In genomic region chr4:137530176-137530575, GRCh38 we compare ENCODE assay signal across 13 cellular contexts. TPM values are rescaled to one million over a fixed set of nuclear protein-coding genes. Genes with fewer than 3 reads are reported as not detected.
DNase-seq lines count a peak whose midpoint lies in the region; ATAC-seq and TF ChIP-seq lines count a peak whose summit lies in the region.
"Had no signal": no experiment of that assay in that cellular context is flagged by ENCODE, and none has a peak within 500 bp of the region (broad histone marks: within the 10 kb centered on the region; RNA-seq: fewer than 3 reads in every experiment).

No MANE protein-coding gene starts in this region.

- no peak for TF ChIP-seq POLR2A in esophagus squamous epithelium (IDR thresholded peaks at IDR 0.05)

- H3K9ac ChIP-seq in HUES64 (ENCODE audit: low read depth, low read length) (peak overlapping the region; percentile 11; the same call in 1 of the 2 replicates), neuronal stem cell (ENCODE audit: low read depth, low read length, poor library complexity) (no peak overlapping the region)

- H2BK12ac ChIP-seq in neuronal stem cell (ENCODE audit: low read length) = no peak overlapping the region

- H3K14ac ChIP-seq in neuronal stem cell (ENCODE audit: low read length) = no peak overlapping the region

- no peak overlapping the region for H3K4ac ChIP-seq in neuronal stem cell (ENCODE audit: low read length)

- no peaks in the 10 kb centered on the region for H3K79me1 ChIP-seq in neuronal stem cell (ENCODE audit: low read depth, low read length)

- H3K4me1 ChIP-seq in ACC112 (ENCODE audit: control insufficient read depth, insufficient read depth, low read length, unreplicated experiment) = peaks cover 50% of the 10 kb centered on the region
- peaks cover 45% of the 10 kb centered on the region for H3K4me1 ChIP-seq in HUES64 (ENCODE audit: insufficient read depth, low read length)
- H3K4me1 ChIP-seq in esophagus squamous epithelium = peaks cover 0 to 32% (median 2%) of the 10 kb centered on the region in 3 donors
- H3K4me1 ChIP-seq in neuronal stem cell (ENCODE audit: control insufficient read depth in 2 of 2, insufficient read depth in 1 of 2, low read depth in 1 of 2, low read length in 2 of 2) = peaks cover 4 to 22% of the 10 kb centered on the region in 2 donors

- no peaks in the 10 kb centered on the region for H3K9me3 ChIP-seq in HUES64 (ENCODE audit: insufficient read depth, low read depth, low read length)
- no peaks in the 10 kb centered on the region for H3K9me3 ChIP-seq in esophagus squamous epithelium
- H3K9me3 ChIP-seq in neuronal stem cell (replicated peaks in 1 of 2; ENCODE audit: control insufficient read depth in 2 of 2, insufficient read depth in 1 of 2, low read depth in 1 of 2, low read length in 2 of 2) = peaks cover 0 to 9% of the 10 kb centered on the region in 2 donors

- peak overlapping the region; percentile 55 for H3K4me2 ChIP-seq in neuronal stem cell (ENCODE audit: insufficient read depth, low read length, poor library complexity, severe bottlenecking)

- DNase-seq in esophagus squamous epithelium (lab: John Stamatoyannopoulos, UW) (no peak), neuronal stem cell (ENCODE audit: low spot score) (no peak), foreskin melanocyte (no peak), G401 (ENCODE audit: low spot score) (no peak)
- DNase-seq in activated CD4-positive, alpha-beta T cell treated with anti-CD3 and anti-CD28 coated beads for 4 hours = no peak
- DNase-seq: activated effector memory CD4-positive, alpha-beta T cell treated with Interleukin-2 at 50 U/mL for 16 hours; C1 segment of cervical spinal cord; effector memory CD4-positive, alpha-beta T cell; NCI-H1105; stimulated activated CD4-positive, alpha-beta T cell treated with anti-CD3 and anti-CD28 coated beads, Interleukin-1b, Interleukin-23, amount 100 ng/mL, for 48 hours had no signal

- no peak overlapping the region for H4K8ac ChIP-seq in neuronal stem cell (ENCODE audit: low read depth, low read length)

- WGBS in HUES64 = 77% methylated on average over 7 of the region's 7 CpGs
- 68 to 82% methylated on average over 7 of the region's 7 CpGs for WGBS in esophagus squamous epithelium, 2 donors
- WGBS in neuronal stem cell (ENCODE audit: extremely low coverage in 2 of 2, insufficient read length in 2 of 2, insufficient replicate concordance in 1 of 2), 2 donors = no CpG with 5 or more reads among the region's 7 CpGs

- H3K27ac ChIP-seq in ACC112 (ENCODE audit: low read depth, low read length) (peak overlapping the region; percentile 88), HUES64 (ENCODE audit: low read depth, low read length) (no peak overlapping the region), esophagus squamous epithelium (peak overlapping the region in 3 of 4 donors; percentile 83 to 91 (median 86)), neuronal stem cell (replicated peaks; ENCODE audit: low read length) (no peak overlapping the region)

- H3K36me3 ChIP-seq in ACC112 (ENCODE audit: insufficient read depth, low read length) = peaks cover 5% of the 10 kb centered on the region; the same call in 1 of the 2 replicates
- H3K36me3 ChIP-seq in HUES64 (ENCODE audit: insufficient read depth, low read length) = peaks cover 57% of the 10 kb centered on the region
- no peaks in the 10 kb centered on the region for H3K36me3 ChIP-seq in esophagus squamous epithelium
- peaks cover 8 to 59% of the 10 kb centered on the region in 2 donors for H3K36me3 ChIP-seq in neuronal stem cell (replicated peaks in 1 of 2; ENCODE audit: control insufficient read depth in 2 of 2, insufficient read depth in 2 of 2, low read length in 2 of 2)

- intact Hi-C loops in esophagus squamous epithelium (cut with DNase I) = no loop called here

- H2AFZ ChIP-seq in ACC112 (ENCODE audit: low read length, unreplicated experiment) = peak overlapping the region; percentile 64
- H2AFZ ChIP-seq in neuronal stem cell (ENCODE audit: low read length) = no peak overlapping the region

- no peak overlapping the region for H2BK15ac ChIP-seq in neuronal stem cell (ENCODE audit: low read length)

- no peak for ATAC-seq in HG02642 (IDR thresholded peaks at IDR 0.05; ENCODE audit: poor library complexity, unreplicated experiment)

- no peak overlapping the region for H2AK5ac ChIP-seq in neuronal stem cell (ENCODE audit: low read depth, low read length)

- no peak overlapping the region for H3K18ac ChIP-seq in neuronal stem cell (ENCODE audit: low read length)

- H3K79me2 ChIP-seq in ACC112 (ENCODE audit: control insufficient read depth, insufficient read depth, low read length, unreplicated experiment) = peaks cover 40% of the 10 kb centered on the region

- H2BK120ac ChIP-seq in neuronal stem cell (ENCODE audit: low read depth, low read length) = no peak overlapping the region

- H3K27me3 ChIP-seq in ACC112 (ENCODE audit: insufficient read depth, low read length) (no peaks in the 10 kb centered on the region), HUES64 (ENCODE audit: insufficient read depth, low read length) (no peaks in the 10 kb centered on the region), esophagus squamous epithelium (no peaks in the 10 kb centered on the region), neuronal stem cell (ENCODE audit: control insufficient read depth in 3 of 3, insufficient read depth in 3 of 3, low read depth in 1 of 3, low read length in 3 of 3) (no peaks in the 10 kb centered on the region)

- H3K4me3 ChIP-seq in ACC112 (ENCODE audit: low read depth, low read length) (peak overlapping the region; percentile 85), HUES64 (ENCODE audit: low read length) (peak overlapping the region; percentile 93), esophagus squamous epithelium (peak overlapping the region; percentile 15 to 75 (median 57)), neuronal stem cell (ENCODE audit: low read length in 2 of 2) (peak overlapping the region; percentile 79 to 85)

- H2BK5ac ChIP-seq in neuronal stem cell (ENCODE audit: low read length) = no peak overlapping the region

- no peak overlapping the region for H4K91ac ChIP-seq in neuronal stem cell (ENCODE audit: low read depth, low read length, poor library complexity)

- TF ChIP-seq CTCF in esophagus squamous epithelium (IDR thresholded peaks at IDR 0.05) = no peak

- in situ Hi-C loops in G401 (cut with HindIII; ENCODE audit: low sequenced_read_pairs) = no loop called here

- no peak overlapping the region for H3K23ac ChIP-seq in neuronal stem cell (ENCODE audit: low read depth, low read length, poor library complexity)

RNA-seq across cellular contexts. Expression of gene PCDH18, which starts 2.1 kb away (rescaled TPM):
- 32.4 TPM for polyA plus RNA-seq in HUES64 (2013, experiment 1 of 2)
- polyA plus RNA-seq in HUES64 (2013, experiment 2 of 2) = 40.0 TPM
- 10 to 100 TPM in 2 of 4 donors, 1 to 10 TPM in 2; 2.1 to 22.4 (median 11.5) TPM for total RNA-seq in esophagus squamous epithelium
- polyA plus RNA-seq in neuronal stem cell (2013, experiment 1 of 2) = 30.2 TPM
- 30.2 TPM for polyA plus RNA-seq in neuronal stem cell (2013, experiment 2 of 2)
- 1.8 and 3.4 TPM in 2 replicates for total RNA-seq in G401 (2014; rRNA removed; shearing (Covaris generic))

Comparison
In these comparisons a context has a peak if more than half of its experiments do, and no peak if none do; other contexts are left out.
1. H3K27ac ChIP-seq: peak in ACC112 (single experiment) and esophagus squamous epithelium (3 of 4); none in HUES64 (single experiment) and neuronal stem cell (single experiment).
2. Peak in every context shown above with its lines, with median percentiles within 50 percentile points of each other: H3K4me3 ChIP-seq.